ENCODE assay signal across 7 cellular contexts in genomic region chr10:61987951-61988379, GRCh38.
DNase-seq lines count a peak whose midpoint lies in the region; ATAC-seq and TF ChIP-seq lines count a peak whose summit lies in the region.

No MANE protein-coding gene starts in this region.

- peaks cover 10 to 39% of the 10 kb centered on the region in 2 donors for H3K4me1 ChIP-seq in thoracic aorta (ENCODE audit: control insufficient read depth in 1 of 2, low read depth in 2 of 2)

- intact Hi-C loops in lower leg skin (cut with DNase I; ENCODE audit: low total_unique reads): no loop called here

- peak; percentile 2 for DNase-seq in NOMO-1 treated with DMSO at 0.1 percent for 48 hours (lab: John Stamatoyannopoulos, UW; ENCODE audit: unreplicated experiment)
- peak; percentile 48 for DNase-seq in fibroblast of the aortic adventitia (ENCODE audit: low read depth)
- no peak for DNase-seq in thoracic aorta (ENCODE audit: low spot score)
- no peak for DNase-seq in NCI-H2029 treated with DMSO at 0.1 percent for 48 hours (lab: John Stamatoyannopoulos, UW)
- DNase-seq in lower leg skin (ENCODE audit: low spot score in 2 of 2): no peak

- no peak for TF ChIP-seq POLR2A in lower leg skin (IDR thresholded peaks at IDR 0.05)

- no peaks in the 10 kb centered on the region for H3K9me3 ChIP-seq in thoracic aorta

- H3K4me3 ChIP-seq in fibroblast of the aortic adventitia (ENCODE audit: low read depth, low read length) (peak overlapping the region; percentile 20), thoracic aorta (peak overlapping the region; percentile 48), lower leg skin (ENCODE audit: low read depth, poor library complexity, severe bottlenecking) (no peak overlapping the region)

- H3K36me3 ChIP-seq in thoracic aorta: no peaks in the 10 kb centered on the region

- peak overlapping the region; percentile 44 to 56 for H3K27ac ChIP-seq in thoracic aorta

- 8 to 20% methylated on average over 2 of the region's 2 CpGs for WGBS in lower leg skin, 2 donors

- ATAC-seq in GM18907 (IDR thresholded peaks at IDR 0.05; ENCODE audit: unreplicated experiment) (peak; percentile 98), HG02571 (IDR thresholded peaks at IDR 0.05; ENCODE audit: unreplicated experiment) (peak; percentile 96), thoracic aorta (ENCODE audit: insufficient number of reproducible peaks, low FRiP score, low read depth) (no peak)

- no peaks in the 10 kb centered on the region for H3K27me3 ChIP-seq in thoracic aorta (replicated peaks; ENCODE audit: insufficient read depth)

- TF ChIP-seq CTCF in fibroblast of the aortic adventitia (IDR thresholded peaks at IDR 0.05; ENCODE audit: insufficient read depth, low read length): no peak
- no peak for TF ChIP-seq CTCF in thoracic aorta (IDR thresholded peaks at IDR 0.05)
- TF ChIP-seq CTCF in lower leg skin (IDR thresholded peaks at IDR 0.05): no peak

Comparison
In these comparisons a context has a peak if more than half of its experiments do, and no peak if none do; other contexts are left out.
1. DNase-seq: peak in NOMO-1 treated with DMSO at 0.1 percent for 48 hours (single experiment) and fibroblast of the aortic adventitia (single experiment); none in thoracic aorta (single experiment), NCI-H2029 treated with DMSO at 0.1 percent for 48 hours (single experiment) and lower leg skin (0 of 2).